6 cellular contexts compared by ENCODE assay signal in the genomic region with DNA sequence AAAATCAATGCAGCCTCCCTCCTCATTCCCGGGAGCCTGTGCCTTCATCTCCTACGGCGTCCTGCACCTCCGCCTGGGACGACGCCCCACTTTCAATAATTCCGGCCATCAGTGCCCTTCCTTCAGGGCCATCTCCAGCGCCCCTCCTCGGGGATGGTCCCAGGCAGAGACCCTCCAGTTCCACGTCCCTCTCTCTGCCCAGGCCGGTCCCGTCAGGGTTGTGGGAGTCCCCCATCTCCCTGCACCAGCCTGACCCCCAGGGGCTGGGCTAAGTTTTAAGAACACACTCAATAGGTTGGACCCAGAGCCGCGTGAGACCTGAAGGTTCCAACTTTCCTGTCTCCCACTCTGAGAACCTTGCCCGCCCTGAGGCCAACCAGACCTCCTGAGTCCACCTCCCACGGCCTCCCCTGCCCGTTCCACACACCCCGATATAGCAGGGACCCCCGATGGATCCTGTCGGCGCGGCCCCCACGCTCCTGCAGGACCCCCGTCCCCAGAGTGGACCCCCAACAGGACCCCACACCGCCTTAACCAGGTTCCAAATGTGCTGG. TPM values are rescaled to one million over a fixed set of nuclear protein-coding genes. Genes with fewer than 3 reads are reported as not detected.
DNase-seq lines count a peak whose midpoint lies in the region; ATAC-seq lines count a peak whose summit lies in the region.

No MANE protein-coding gene starts in this region.

- H4K5ac ChIP-seq in mesendoderm (ENCODE audit: low read length) = no peak overlapping the region

- H3K4me3 Mint-ChIP-seq in activated T-helper 2 cell treated with anti-CD3 and anti-CD28 coated beads, Interferon-gamma antibody, Interleukin-2, Interleukin-4, amounts not matched to agents 10 μg/mL and 5 μg/mL and 100 μg/mL, durations not matched to agents 14 hours and 24 hours and 36 hours (ENCODE audit: low read depth) = peak overlapping the region; percentile 91

- DNase-seq in GM03348 (ENCODE audit: low spot score) (peak; percentile 43), mesendoderm (no peak), cerebellum (ENCODE audit: low spot score) (no peak), NCI-H1105 treated with DMSO at 0.1 percent for 48 hours (lab: John Stamatoyannopoulos, UW) (no peak)
- no peak for DNase-seq in activated T-helper 2 cell treated with anti-CD3 and anti-CD28 coated beads, Interferon-gamma antibody, Interleukin-2, Interleukin-4, amounts not matched to agents 10 μg/mL and 5 μg/mL and 100 μg/mL, durations not matched to agents 14 hours and 24 hours and 36 hours (ENCODE audit: low spot score)

- no peak overlapping the region for H3K27ac ChIP-seq in mesendoderm (ENCODE audit: low read depth, low read length)

- H3K36me3 ChIP-seq in mesendoderm (ENCODE audit: control insufficient read depth, insufficient read depth, low read length) = no peaks in the 10 kb centered on the region

- no peak overlapping the region for H2BK5ac ChIP-seq in mesendoderm (ENCODE audit: low read length)

- peak overlapping the region; percentile 98 for H3K9ac ChIP-seq in mesendoderm (ENCODE audit: low read length)

- no peaks in the 10 kb centered on the region for H3K27me3 ChIP-seq in mesendoderm (ENCODE audit: insufficient read depth, low read length, poor library complexity)

- no peak overlapping the region for H4K8ac ChIP-seq in mesendoderm (ENCODE audit: low read depth, low read length)

- no peaks in the 10 kb centered on the region for H3K27me3 Mint-ChIP-seq in activated T-helper 2 cell treated with anti-CD3 and anti-CD28 coated beads, Interferon-gamma antibody, Interleukin-2, Interleukin-4, amounts not matched to agents 10 μg/mL and 5 μg/mL and 100 μg/mL, durations not matched to agents 14 hours and 24 hours and 36 hours (ENCODE audit: low read depth)

- no peak overlapping the region for H2AK5ac ChIP-seq in mesendoderm (ENCODE audit: low read length)

- intact Hi-C loops in activated T-helper 2 cell treated with anti-CD3 and anti-CD28 coated beads, Interferon-gamma antibody, Interleukin-2, Interleukin-4, amounts not matched to agents 10 μg/mL and 5 μg/mL and 100 μg/mL, durations not matched to agents 14 hours and 24 hours and 36 hours (cut with micrococcal nuclease) = loop anchor here (1.0 to 2.0 kb wide), 2 partner anchors 73 to 183 kb away; a partner anchor contains a TSS

- H3K4me1 Mint-ChIP-seq in activated T-helper 2 cell treated with anti-CD3 and anti-CD28 coated beads, Interferon-gamma antibody, Interleukin-2, Interleukin-4, amounts not matched to agents 10 μg/mL and 5 μg/mL and 100 μg/mL, durations not matched to agents 14 hours and 24 hours and 36 hours (ENCODE audit: low read depth) = peaks cover 14% of the 10 kb centered on the region

- H3K4ac ChIP-seq in mesendoderm (ENCODE audit: low read depth, low read length) = peak overlapping the region; percentile 20

- H3K27ac Mint-ChIP-seq in activated T-helper 2 cell treated with anti-CD3 and anti-CD28 coated beads, Interferon-gamma antibody, Interleukin-2, Interleukin-4, amounts not matched to agents 10 μg/mL and 5 μg/mL and 100 μg/mL, durations not matched to agents 14 hours and 24 hours and 36 hours = peak overlapping the region; percentile 91

- peaks cover 2% of the 10 kb centered on the region for H3K4me1 ChIP-seq in mesendoderm (ENCODE audit: control insufficient read depth, low read depth, low read length)

- H3K56ac ChIP-seq in mesendoderm (ENCODE audit: low read length) = peak overlapping the region; percentile 98

- H3K36me3 Mint-ChIP-seq in activated T-helper 2 cell treated with anti-CD3 and anti-CD28 coated beads, Interferon-gamma antibody, Interleukin-2, Interleukin-4, amounts not matched to agents 10 μg/mL and 5 μg/mL and 100 μg/mL, durations not matched to agents 14 hours and 24 hours and 36 hours (ENCODE audit: low read depth) = peaks cover 17% of the 10 kb centered on the region

- no peaks in the 10 kb centered on the region for H3K79me2 ChIP-seq in mesendoderm (ENCODE audit: control insufficient read depth, insufficient read depth, low read length)

- no peak for ATAC-seq in GM21515 (IDR thresholded peaks at IDR 0.05; ENCODE audit: unreplicated experiment)

- no peaks in the 10 kb centered on the region for H3K9me3 Mint-ChIP-seq in activated T-helper 2 cell treated with anti-CD3 and anti-CD28 coated beads, Interferon-gamma antibody, Interleukin-2, Interleukin-4, amounts not matched to agents 10 μg/mL and 5 μg/mL and 100 μg/mL, durations not matched to agents 14 hours and 24 hours and 36 hours

- H2BK15ac ChIP-seq in mesendoderm (replicated peaks; ENCODE audit: low read depth) = no peak overlapping the region

- no peak overlapping the region for H3K23ac ChIP-seq in mesendoderm (ENCODE audit: low read length)

- H2BK120ac ChIP-seq in mesendoderm (ENCODE audit: low read depth, low read length) = no peak overlapping the region

- H3K4me3 ChIP-seq in mesendoderm (ENCODE audit: low read length) = peak overlapping the region; percentile 95

- peak overlapping the region; percentile 92 for H3K4me2 ChIP-seq in mesendoderm (ENCODE audit: low read length)

- H3K79me1 ChIP-seq in mesendoderm (ENCODE audit: low read length) = peaks cover 1% of the 10 kb centered on the region

- no CpG with 5 or more reads among the region's 25 CpGs for WGBS in mesendoderm (ENCODE audit: extremely low coverage, insufficient coverage, low lambda C conversion rate)

- H3K18ac ChIP-seq in mesendoderm (ENCODE audit: low read length) = peak overlapping the region; percentile 83

RNA-seq across cellular contexts. Expression of a gene that starts 0.6 kb away (rescaled TPM):
- 41.4 TPM in 2 replicates for total RNA-seq in activated T-helper 2 cell treated with anti-CD3 and anti-CD28 coated beads, Interferon-gamma antibody, Interleukin-2, Interleukin-4, amounts not matched to agents 10 μg/mL and 5 μg/mL and 100 μg/mL, durations not matched to agents 14 hours and 24 hours and 36 hours
- polyA plus RNA-seq in mesendoderm (2013, experiment 1 of 2) = 16.8 TPM
- 16.4 TPM for polyA plus RNA-seq in mesendoderm (2013, experiment 2 of 2)
- total RNA-seq in cerebellum = 10.6 TPM

RNA-seq across cellular contexts. Expression of a gene that starts 32.4 kb away (rescaled TPM):
- 2.7 and 3.0 TPM in 2 replicates for total RNA-seq in activated T-helper 2 cell treated with anti-CD3 and anti-CD28 coated beads, Interferon-gamma antibody, Interleukin-2, Interleukin-4, amounts not matched to agents 10 μg/mL and 5 μg/mL and 100 μg/mL, durations not matched to agents 14 hours and 24 hours and 36 hours
- 0.28 TPM for polyA plus RNA-seq in mesendoderm (2013, experiment 1 of 2)
- 0.57 TPM for polyA plus RNA-seq in mesendoderm (2013, experiment 2 of 2)
- total RNA-seq in cerebellum = 0.27 TPM

RNA-seq across cellular contexts. Expression of a gene that starts 54.3 kb away (rescaled TPM):
- total RNA-seq in activated T-helper 2 cell treated with anti-CD3 and anti-CD28 coated beads, Interferon-gamma antibody, Interleukin-2, Interleukin-4, amounts not matched to agents 10 μg/mL and 5 μg/mL and 100 μg/mL, durations not matched to agents 14 hours and 24 hours and 36 hours = 28.8 and 33.2 TPM in 2 replicates
- polyA plus RNA-seq in mesendoderm (2013, experiment 1 of 2) = 14.8 TPM
- polyA plus RNA-seq in mesendoderm (2013, experiment 2 of 2) = 13.9 TPM
- 10.0 TPM for total RNA-seq in cerebellum

RNA-seq across cellular contexts. Expression of a gene that starts 54.4 kb away (rescaled TPM):
- total RNA-seq in activated T-helper 2 cell treated with anti-CD3 and anti-CD28 coated beads, Interferon-gamma antibody, Interleukin-2, Interleukin-4, amounts not matched to agents 10 μg/mL and 5 μg/mL and 100 μg/mL, durations not matched to agents 14 hours and 24 hours and 36 hours = 105 and 112 TPM in 2 replicates
- polyA plus RNA-seq in mesendoderm (2013, experiment 1 of 2) = 99.8 TPM
- 105 TPM for polyA plus RNA-seq in mesendoderm (2013, experiment 2 of 2)
- 16.8 TPM for total RNA-seq in cerebellum
